Comparison of ENCODE assay signal across 8 cellular contexts in genomic region chr3:8500208-8500961, GRCh38. TPM values are rescaled to one million over a fixed set of nuclear protein-coding genes. Genes with fewer than 3 reads are reported as not detected.
DNase-seq lines count a peak whose midpoint lies in the region; ATAC-seq and TF ChIP-seq lines count a peak whose summit lies in the region.

No MANE protein-coding gene starts in this region.

- RAD21 ChIA-PET in HCT116 (lab: Charles Lee; ENCODE audit: low non-redundant PET in 1 of 2, low total read pairs in 2 of 2, uncharacterized antibody in 2 of 2, unreplicated experiment in 2 of 2): no interaction called here

- peaks cover 0 to 15% (median 2%) of the 10 kb centered on the region in 5 donors for H3K27me3 Mint-ChIP-seq in naive thymus-derived CD8-positive, alpha-beta T cell

- H3K9me2 ChIP-seq in HCT116 (ENCODE audit: insufficient read depth): no peaks in the 10 kb centered on the region

- no peak overlapping the region for H2AFZ ChIP-seq in HCT116 (ENCODE audit: low read depth, low read length, poor library complexity, severe bottlenecking)

- H3K9me3 ChIP-seq in HCT116 (ENCODE audit: control insufficient read depth in 1 of 2, insufficient read depth in 1 of 2, low read depth in 1 of 2, low read length in 2 of 2) (no peaks in the 10 kb centered on the region), sigmoid colon (no peaks in the 10 kb centered on the region)

- no peaks in the 10 kb centered on the region for H3K36me3 ChIP-seq in HCT116 (ENCODE audit: control insufficient read depth in 1 of 2, insufficient read depth in 2 of 2, low read length in 2 of 2)
- H3K36me3 ChIP-seq in sigmoid colon: no peaks in the 10 kb centered on the region

- H3K79me2 ChIP-seq in HCT116 (ENCODE audit: insufficient read depth, low read length): no peaks in the 10 kb centered on the region

- TF ChIP-seq EP300 in sigmoid colon (IDR thresholded peaks at IDR 0.05): no peak

- no peak for TF ChIP-seq RAD21 in HCT116 (IDR thresholded peaks at IDR 0.05; ENCODE audit: low read depth)

- 45 to 63% methylated on average over 9 of the region's 9 CpGs for WGBS in sigmoid colon, 2 donors

- ATAC-seq in HCT116: no peak
- no peak for ATAC-seq in GM21576 (IDR thresholded peaks at IDR 0.05; ENCODE audit: unreplicated experiment)
- ATAC-seq in naive thymus-derived CD8-positive, alpha-beta T cell: no peak
- no peak for ATAC-seq in activated naive CD4-positive, alpha-beta T cell treated with anti-CD3 and anti-CD28 coated beads, Interleukin-2, amount 50 U/mL, for 72 hours

- CTCF ChIA-PET in HCT116 (lab: Charles Lee): interaction anchor here (1.1 to 1.6 kb wide), 2 partner anchors 57 to 58 kb away, joined by 4 to 7 read pairs; no protein-coding TSS in a partner anchor

- TF ChIP-seq CTCF in HCT116 (IDR thresholded peaks at IDR 0.05 in 2 of 3, conservative IDR thresholded peaks at IDR 0.05 in 1 of 3; ENCODE audit: borderline replicate concordance in 1 of 3, insufficient read depth in 1 of 3, low read depth in 2 of 3, low read length in 2 of 3) (no peak), sigmoid colon (IDR thresholded peaks at IDR 0.05) (no peak)

- no peak overlapping the region for H3K9ac ChIP-seq in HCT116 (ENCODE audit: low read length)

- 0 out of 2 replicates have a peak overlapping the region, but pooled peaks have one; percentile 2 for H3K4me2 ChIP-seq in HCT116 (ENCODE audit: low read length)

- no peaks in the 10 kb centered on the region for H4K20me1 ChIP-seq in HCT116 (ENCODE audit: insufficient read depth)

- H3K36me3 Mint-ChIP-seq in naive thymus-derived CD8-positive, alpha-beta T cell: no peaks in the 10 kb centered on the region
- peaks cover 0 to 4% of the 10 kb centered on the region in 2 donors for H3K36me3 Mint-ChIP-seq in activated naive CD4-positive, alpha-beta T cell treated with anti-CD3 and anti-CD28 coated beads, Interleukin-2, amount 50 U/mL, for 72 hours

- POLR2A ChIA-PET in HCT116 (lab: Charles Lee): interaction anchor here (0.7 kb wide), 1 partner anchor 1292 kb away, joined by 3 read pairs; the partner anchor contains the start of gene ARPC4
- POLR2A ChIA-PET in naive thymus-derived CD8-positive, alpha-beta T cell (lab: Charles Lee): no interaction called here

- H3K27ac Mint-ChIP-seq in naive thymus-derived CD8-positive, alpha-beta T cell: no peak overlapping the region
- H3K27ac Mint-ChIP-seq in activated naive CD4-positive, alpha-beta T cell treated with anti-CD3 and anti-CD28 coated beads, Interleukin-2, amount 50 U/mL, for 72 hours: no peak overlapping the region

- H3K27me3 ChIP-seq in HCT116 (ENCODE audit: insufficient read depth, low read length): no peaks in the 10 kb centered on the region
- H3K27me3 ChIP-seq in sigmoid colon: no peaks in the 10 kb centered on the region

- no peak for DNase-seq in HCT116 (ENCODE audit: low read depth, low spot score)
- DNase-seq in amniotic epithelial cell (ENCODE audit: low read depth): peak; percentile 91
- DNase-seq in iPS-NIHi7 (ENCODE audit: extremely low spot score): peak; percentile 23
- DNase-seq in sigmoid colon: no peak
- no peak for DNase-seq in naive thymus-derived CD8-positive, alpha-beta T cell
- DNase-seq in activated CD8-positive, alpha-beta memory T cell treated with anti-CD3 and anti-CD28 coated beads, Interleukin-2, amount 50 U/mL, for 4 hours: no peak
- no peak for DNase-seq in activated naive CD4-positive, alpha-beta T cell treated with anti-CD3 and anti-CD28 coated beads, Interleukin-2, amount 50 U/mL, for 72 hours (ENCODE audit: low spot score in 2 of 2)

- H3K4me3 ChIP-seq in HCT116 (replicated peaks in 1 of 2; ENCODE audit: low read depth in 1 of 2, low read length in 2 of 2) (no peak overlapping the region), sigmoid colon (peak overlapping the region in 2 of 4 donors; percentile 47 to 54)

- H3K4me3 Mint-ChIP-seq in naive thymus-derived CD8-positive, alpha-beta T cell: peak overlapping the region in 5 of 10 donors; percentile 9 to 87 (median 82)

- H3K9me3 Mint-ChIP-seq in naive thymus-derived CD8-positive, alpha-beta T cell: peaks cover 0 to 3% (median 0%) of the 10 kb centered on the region in 9 donors
- H3K9me3 Mint-ChIP-seq in activated naive CD4-positive, alpha-beta T cell treated with anti-CD3 and anti-CD28 coated beads, Interleukin-2, amount 50 U/mL, for 72 hours: no peaks in the 10 kb centered on the region

- H3K27ac ChIP-seq in HCT116 (ENCODE audit: low read depth, low read length) (no peak overlapping the region), sigmoid colon (peak overlapping the region; percentile 80 to 86 (median 82))

- no TSS peak for BruUV-seq in HCT116 (replicated peaks; lab: Mats Ljungman, UMichigan)

- peaks cover 6 to 17% (median 8%) of the 10 kb centered on the region in 4 donors for H3K4me1 Mint-ChIP-seq in naive thymus-derived CD8-positive, alpha-beta T cell

- TF ChIP-seq POLR2A in HCT116 (IDR thresholded peaks at IDR 0.05; ENCODE audit: borderline replicate concordance, extremely low read depth, insufficient read depth, insufficient read length) (no peak), sigmoid colon (IDR thresholded peaks at IDR 0.05) (no peak)

- intact Hi-C loops in HCT116 (cut with micrococcal nuclease): loop anchor here (5.0 kb wide), 1 partner anchor 122 kb away; no protein-coding TSS in a partner anchor
- intact Hi-C loops in sigmoid colon (cut with DNase I): loop anchor here (5.0 kb wide), 1 partner anchor 58 kb away; no protein-coding TSS in a partner anchor

- peaks cover 15 to 40% of the 10 kb centered on the region in 2 experiments for H3K4me1 ChIP-seq in HCT116 (ENCODE audit: control insufficient read depth in 1 of 2, insufficient read depth in 2 of 2, low read length in 2 of 2)
- peaks cover 0 to 19% (median 13%) of the 10 kb centered on the region in 4 donors for H3K4me1 ChIP-seq in sigmoid colon

TF ChIP-seq in HCT116, 20 proteins besides CTCF, POLR2A, EP300 and RAD21:
- TF ChIP-seq, protein P1, sequence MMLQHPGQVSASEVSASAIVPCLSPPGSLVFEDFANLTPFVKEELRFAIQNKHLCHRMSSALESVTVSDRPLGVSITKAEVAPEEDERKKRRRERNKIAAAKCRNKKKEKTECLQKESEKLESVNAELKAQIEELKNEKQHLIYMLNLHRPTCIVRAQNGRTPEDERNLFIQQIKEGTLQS (IDR thresholded peaks at IDR 0.05): no peak
- TF ChIP-seq FOSL1 (IDR thresholded peaks at IDR 0.05; ENCODE audit: low read depth): no peak
- TF ChIP-seq CEBPB (IDR thresholded peaks at IDR 0.05; ENCODE audit: low read depth): no peak
- no peak for TF ChIP-seq SIN3A (IDR thresholded peaks at IDR 0.05; ENCODE audit: low read depth)
- no peak for TF ChIP-seq SP1 (IDR thresholded peaks at IDR 0.05; ENCODE audit: low read depth)
- no peak for TF ChIP-seq EZH2phosphoT487 (IDR thresholded peaks at IDR 0.05; ENCODE audit: borderline replicate concordance)
- TF ChIP-seq ZNF274 (IDR thresholded peaks at IDR 0.05; ENCODE audit: low read depth, low read length): no peak
- TF ChIP-seq EZH2 (IDR thresholded peaks at IDR 0.05): no peak
- no peak for TF ChIP-seq ZFX (IDR thresholded peaks at IDR 0.05)
- no peak for TF ChIP-seq JUND (IDR thresholded peaks at IDR 0.05)
- TF ChIP-seq EGR1 (IDR thresholded peaks at IDR 0.05; ENCODE audit: low read depth): no peak
- TF ChIP-seq, protein P2, sequence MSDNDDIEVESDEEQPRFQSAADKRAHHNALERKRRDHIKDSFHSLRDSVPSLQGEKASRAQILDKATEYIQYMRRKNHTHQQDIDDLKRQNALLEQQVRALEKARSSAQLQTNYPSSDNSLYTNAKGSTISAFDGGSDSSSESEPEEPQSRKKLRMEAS (IDR thresholded peaks at IDR 0.05): no peak
- no peak for TF ChIP-seq ZBTB33 (IDR thresholded peaks at IDR 0.05; ENCODE audit: extremely low read depth, insufficient replicate concordance, low read length)
- no peak for TF ChIP-seq CBX3 (IDR thresholded peaks at IDR 0.05; ENCODE audit: low read depth)
- TF ChIP-seq TCF7L2 (IDR thresholded peaks at IDR 0.05; ENCODE audit: borderline replicate concordance, extremely low read depth, insufficient read depth, insufficient read length): no peak
TF ChIP-seq in HCT116: peak in this region for 0.

RNA-seq across cellular contexts. Expression of gene LMCD1, which starts 1.2 kb away (rescaled TPM):
- 4.6 TPM for total RNA-seq in HCT116 (2021; ENCODE audit: unreplicated experiment)
- 2.5 and 4.6 TPM in 2 replicates for polyA plus RNA-seq in HCT116 (2012)
- 10 to 100 TPM in 3 of 4 donors, 1 to 10 TPM in 1; 9.7 to 49.3 (median 19.5) TPM for total RNA-seq in sigmoid colon
- polyA plus RNA-seq in sigmoid colon: 10 to 100 TPM in 2 of 3 donors, 1 to 10 TPM in 1; 6.5 to 16.2 (median 11.4) TPM
- total RNA-seq in naive thymus-derived CD8-positive, alpha-beta T cell: not detected
- 1 to 10 TPM in 1 of 3 donors, not detected in 2; 1.2 TPM for polyA plus RNA-seq in naive thymus-derived CD8-positive, alpha-beta T cell
- 1 to 10 TPM; 1.3 to 2.5 TPM for total RNA-seq in activated naive CD4-positive, alpha-beta T cell treated with anti-CD3 and anti-CD28 coated beads, Interleukin-2, amount 50 U/mL, for 72 hours

Comparison
In these comparisons a context has a peak if more than half of its experiments do, and no peak if none do; other contexts are left out.
1. DNase-seq: peak in amniotic epithelial cell (single experiment) and iPS-NIHi7 (single experiment); none in HCT116 (single experiment), sigmoid colon (single experiment), naive thymus-derived CD8-positive, alpha-beta T cell (0 of 10), activated CD8-positive, alpha-beta memory T cell treated with anti-CD3 and anti-CD28 coated beads, Interleukin-2, amount 50 U/mL, for 4 hours (single experiment) and activated naive CD4-positive, alpha-beta T cell treated with anti-CD3 and anti-CD28 coated beads, Interleukin-2, amount 50 U/mL, for 72 hours (0 of 2).